8 cellular contexts compared by ENCODE assay signal in genomic region chr6:32894085-32895005, GRCh38. TPM values are rescaled to one million over a fixed set of nuclear protein-coding genes. Genes with fewer than 3 reads are reported as not detected.
DNase-seq lines count a peak whose midpoint lies in the region; ATAC-seq and TF ChIP-seq lines count a peak whose summit lies in the region.

No MANE protein-coding gene starts in this region.

- peak; percentile 91 to 97 (median 91) for DNase-seq in CD4-positive, alpha-beta memory T cell
- DNase-seq in HK-2 (ENCODE audit: unreplicated experiment) (peak; percentile 98), NCI-H82 treated with DMSO at 0.1 percent for 48 hours (lab: John Stamatoyannopoulos, UW; ENCODE audit: unreplicated experiment) (peak; percentile 81), lung microvascular endothelial cell (ENCODE audit: low read depth in 2 of 2) (peak; percentile 92 to 93)
- peak; percentile 95 for DNase-seq in activated CD8-positive, alpha-beta T cell treated with anti-CD3 and anti-CD28 coated beads for 36 hours
- peak; percentile 92 for DNase-seq in effector CD4-positive, alpha-beta T cell
- peak; percentile 89 to 92 (median 92) for DNase-seq in stimulated activated CD4-positive, alpha-beta T cell treated with anti-CD3 and anti-CD28 coated beads, TNF-alpha, amount 100 ng/mL, for 4 hours (ENCODE audit: low read depth in 3 of 3)

- no peaks in the 10 kb centered on the region for H3K27me3 Mint-ChIP-seq in CD4-positive, alpha-beta memory T cell
- H3K27me3 Mint-ChIP-seq in activated CD8-positive, alpha-beta T cell treated with anti-CD3 and anti-CD28 coated beads for 36 hours = no peaks in the 10 kb centered on the region

- no peaks in the 10 kb centered on the region for H3K36me3 ChIP-seq in CD4-positive, alpha-beta memory T cell (ENCODE audit: insufficient read depth, low read length)

- H3K4me1 ChIP-seq in CD4-positive, alpha-beta memory T cell (ENCODE audit: insufficient read depth, low read length) = peaks cover 21% of the 10 kb centered on the region

- no peaks in the 10 kb centered on the region for H3K9me3 ChIP-seq in CD4-positive, alpha-beta memory T cell (ENCODE audit: control insufficient read depth in 1 of 2, low read length in 2 of 2)

- no peak for TF ChIP-seq CTCF in activated CD8-positive, alpha-beta T cell treated with anti-CD3 and anti-CD28 coated beads for 36 hours (IDR thresholded peaks at IDR 0.05)

- H3K27ac ChIP-seq in CD4-positive, alpha-beta memory T cell (ENCODE audit: low read depth, low read length) = peak overlapping the region; percentile 84

- peak overlapping the region; percentile 99 to 100 (median 100) for H3K4me3 Mint-ChIP-seq in CD4-positive, alpha-beta memory T cell
- peak overlapping the region; percentile 96 for H3K4me3 Mint-ChIP-seq in activated CD8-positive, alpha-beta T cell treated with anti-CD3 and anti-CD28 coated beads for 36 hours

- intact Hi-C loops in CD4-positive, alpha-beta memory T cell (cut with micrococcal nuclease) = loop anchor here (2.0 to 10.0 kb wide), 4 partner anchors 50 to 310 kb away; partner anchors contain the start of genes HLA-DMA, HSD17B8, PSMB8 and RING1
- intact Hi-C loops in activated CD8-positive, alpha-beta T cell treated with anti-CD3 and anti-CD28 coated beads for 36 hours (cut with micrococcal nuclease) = loop anchor here (5.0 kb wide), 1 partner anchor 58 kb away; the partner anchor contains the start of gene HLA-DMA

- no peaks in the 10 kb centered on the region for H3K9me3 Mint-ChIP-seq in CD4-positive, alpha-beta memory T cell
- no peaks in the 10 kb centered on the region for H3K9me3 Mint-ChIP-seq in activated CD8-positive, alpha-beta T cell treated with anti-CD3 and anti-CD28 coated beads for 36 hours

- peak overlapping the region; percentile 78 to 90 for H3K4me3 ChIP-seq in CD4-positive, alpha-beta memory T cell (ENCODE audit: low read length in 2 of 2)

- H3K27ac Mint-ChIP-seq in CD4-positive, alpha-beta memory T cell = peak overlapping the region; percentile 93 to 99 (median 98)
- peak overlapping the region; percentile 96 for H3K27ac Mint-ChIP-seq in activated CD8-positive, alpha-beta T cell treated with anti-CD3 and anti-CD28 coated beads for 36 hours

- peaks cover 14 to 45% (median 26%) of the 10 kb centered on the region in 4 donors for H3K4me1 Mint-ChIP-seq in CD4-positive, alpha-beta memory T cell
- peaks cover 35% of the 10 kb centered on the region for H3K4me1 Mint-ChIP-seq in activated CD8-positive, alpha-beta T cell treated with anti-CD3 and anti-CD28 coated beads for 36 hours (ENCODE audit: low read depth)

- peaks cover 0 to 7% of the 10 kb centered on the region in 2 donors for H3K36me3 Mint-ChIP-seq in CD4-positive, alpha-beta memory T cell
- peaks cover 11% of the 10 kb centered on the region for H3K36me3 Mint-ChIP-seq in activated CD8-positive, alpha-beta T cell treated with anti-CD3 and anti-CD28 coated beads for 36 hours (ENCODE audit: low read depth)

- CTCF ChIA-PET in CD4-positive, alpha-beta memory T cell (lab: Charles Lee; ENCODE audit: partially characterized antibody) = interaction anchor here (0.6 to 6.5 kb wide), 15 partner anchors 8 to 99 kb away, joined by 3 to 50 read pairs (median 4); partner anchors contain the start of genes BRD2, HLA-DMA and HLA-DMB
- CTCF ChIA-PET in activated CD8-positive, alpha-beta T cell treated with anti-CD3 and anti-CD28 coated beads for 36 hours (lab: Charles Lee) = interaction anchor here (0.6 to 7.6 kb wide), 16 partner anchors 9 to 747 kb away, joined by 3 to 60 read pairs (median 4); partner anchors contain the start of genes BRD2, HLA-DMA and TAP2

- ATAC-seq in GM19455 (IDR thresholded peaks at IDR 0.05; ENCODE audit: unreplicated experiment) = peak; percentile 95
- peak; percentile 99 for ATAC-seq in activated CD8-positive, alpha-beta T cell treated with anti-CD3 and anti-CD28 coated beads for 36 hours

- POLR2A ChIA-PET in CD4-positive, alpha-beta memory T cell (lab: Charles Lee; ENCODE audit: partially characterized antibody) = interaction anchor here (0.5 to 7.3 kb wide), 19 partner anchors 9 to 480 kb away, joined by 3 to 186 read pairs (median 6); partner anchors contain the start of genes BRD2, HLA-DMA, HLA-DPB1 and PSMB8
- POLR2A ChIA-PET in activated CD8-positive, alpha-beta T cell treated with anti-CD3 and anti-CD28 coated beads for 36 hours (lab: Charles Lee) = interaction anchor here (0.8 to 6.2 kb wide), 13 partner anchors 19 to 93 kb away, joined by 3 to 109 read pairs (median 4); partner anchors contain the start of genes BRD2 and HLA-DMA

- no peaks in the 10 kb centered on the region for H3K27me3 ChIP-seq in CD4-positive, alpha-beta memory T cell (ENCODE audit: insufficient read depth, low read length)

RNA-seq across cellular contexts. Expression of gene PSMB9, which starts 40.4 kb away (rescaled TPM):
- 100 to 1,000 TPM; 141 to 144 TPM for total RNA-seq in CD4-positive, alpha-beta memory T cell
- polyA plus RNA-seq in CD4-positive, alpha-beta memory T cell = 100 to 1,000 TPM; 501 to 763 TPM
- total RNA-seq in activated CD8-positive, alpha-beta T cell treated with anti-CD3 and anti-CD28 coated beads for 36 hours = 100 to 1,000 TPM; 219 to 229 TPM
- total RNA-seq in lung microvascular endothelial cell = 20.5 and 24.8 TPM in 2 replicates

RNA-seq across cellular contexts. Expression of gene TAP1, which starts 40.8 kb away (rescaled TPM):
- 100 to 1,000 TPM; 136 to 141 TPM for total RNA-seq in CD4-positive, alpha-beta memory T cell
- 100 to 1,000 TPM; 300 to 324 TPM for polyA plus RNA-seq in CD4-positive, alpha-beta memory T cell
- total RNA-seq in activated CD8-positive, alpha-beta T cell treated with anti-CD3 and anti-CD28 coated beads for 36 hours = 100 to 1,000 TPM; 210 to 211 TPM
- 22.4 and 31.7 TPM in 2 replicates for total RNA-seq in lung microvascular endothelial cell

RNA-seq across cellular contexts. Expression of gene HLA-DMB, which starts 46.5 kb away (rescaled TPM):
- total RNA-seq in CD4-positive, alpha-beta memory T cell = 1 to 10 TPM; 7.9 to 8.1 TPM
- polyA plus RNA-seq in CD4-positive, alpha-beta memory T cell = 10 to 100 TPM in 1 of 2 donors, 1 to 10 TPM in 1; 7.6 to 15.5 TPM
- total RNA-seq in activated CD8-positive, alpha-beta T cell treated with anti-CD3 and anti-CD28 coated beads for 36 hours = 1 to 10 TPM; 3.5 to 3.6 TPM
- total RNA-seq in lung microvascular endothelial cell = under 0.01 TPM in 1 of 2 replicates, not detected in the other

RNA-seq across cellular contexts. Expression of gene PSMB8, which starts 50.5 kb away (rescaled TPM):
- total RNA-seq in CD4-positive, alpha-beta memory T cell = 100 to 1,000 TPM; 134 to 138 TPM
- polyA plus RNA-seq in CD4-positive, alpha-beta memory T cell = 100 to 1,000 TPM; 363 to 426 TPM
- 100 to 1,000 TPM; 370 to 371 TPM for total RNA-seq in activated CD8-positive, alpha-beta T cell treated with anti-CD3 and anti-CD28 coated beads for 36 hours
- total RNA-seq in lung microvascular endothelial cell = 42.1 and 57.8 TPM in 2 replicates

RNA-seq across cellular contexts. Expression of gene TAP2, which starts 55.8 kb away (rescaled TPM):
- 100 to 1,000 TPM; 106 to 112 TPM for total RNA-seq in CD4-positive, alpha-beta memory T cell
- polyA plus RNA-seq in CD4-positive, alpha-beta memory T cell = 10 to 100 TPM; 11.0 to 16.5 TPM
- 100 to 1,000 TPM; 110 to 113 TPM for total RNA-seq in activated CD8-positive, alpha-beta T cell treated with anti-CD3 and anti-CD28 coated beads for 36 hours
- total RNA-seq in lung microvascular endothelial cell = 15.0 and 30.4 TPM in 2 replicates

Comparison
In these comparisons a context has a peak if more than half of its experiments do, and no peak if none do; other contexts are left out.
1. Peak in every context shown above with its lines: DNase-seq, ATAC-seq, H3K4me3 ChIP-seq and H3K27ac ChIP-seq.